Comparison of ENCODE assay signal across 28 cellular contexts in genomic region chr5:132315529-132316067, GRCh38. TPM values are rescaled to one million over a fixed set of nuclear protein-coding genes. Genes with fewer than 3 reads are reported as not detected.
A peak's percentile ranks its signal among the peaks of the same experiment; 100 is the strongest.
DNase-seq lines count a peak whose midpoint lies in the region; ATAC-seq and TF ChIP-seq lines count a peak whose summit lies in the region.
"Had no signal": no experiment of that assay in that cellular context is flagged by ENCODE, and none has a peak within 500 bp of the region (broad histone marks: within the 10 kb centered on the region; RNA-seq: fewer than 3 reads in every experiment).

No MANE protein-coding gene starts in this region.

- intact Hi-C loops in CD14-positive monocyte (cut with micrococcal nuclease), result no loop called here

- TF ChIP-seq CTCF in CD14-positive monocyte (IDR thresholded peaks at IDR 0.05), result no peak
- TF ChIP-seq CTCF in chondrocyte (IDR thresholded peaks at IDR 0.05), result peak; percentile 22

- no peak overlapping the region for H3K23ac ChIP-seq in mesenchymal stem cell (ENCODE audit: low read length in 2 of 2)

- H3K9me3 Mint-ChIP-seq in CD14-positive monocyte (no peaks in the 10 kb centered on the region), chondrocyte (ENCODE audit: low read depth) (no peaks in the 10 kb centered on the region)
- H3K9me3 Mint-ChIP-seq: activated naive CD8-positive, alpha-beta T cell treated with anti-CD3 and anti-CD28 coated beads for 36 hours; dendritic cell treated with granulocyte-macrophage colony-stimulating factor and Interleukin-4, amounts not matched to agents 40 ng/mL and 50 ng/mL, for 4 days; naive B cell; stimulated activated naive CD8-positive, alpha-beta T cell treated with anti-CD3 and anti-CD28 coated beads, Interleukin-15, amount 100 ng/mL, for 72 hours had no signal

- no peaks in the 10 kb centered on the region for H3K27me3 ChIP-seq in mesenchymal stem cell (ENCODE audit: control insufficient read depth in 1 of 2, insufficient read depth in 1 of 2, low read length in 2 of 2)
- H3K27me3 ChIP-seq: left lung, thyroid gland, vagina had no signal

- peaks cover 9% of the 10 kb centered on the region for H3K4me1 ChIP-seq in mesenchymal stem cell (ENCODE audit: control insufficient read depth, insufficient read depth, low read depth, low read length)
- H3K4me1 ChIP-seq: left lung, vagina had no signal

- no peaks in the 10 kb centered on the region for H3K9me3 ChIP-seq in mesenchymal stem cell (ENCODE audit: control insufficient read depth, low read length)
- H3K9me3 ChIP-seq: left lung, thyroid gland, vagina had no signal

- peaks cover 16% of the 10 kb centered on the region for H3K79me1 ChIP-seq in mesenchymal stem cell (replicated peaks; ENCODE audit: low read length, poor library complexity, severe bottlenecking)

- no peak overlapping the region for H3K14ac ChIP-seq in mesenchymal stem cell (ENCODE audit: low read length in 2 of 2)

- no peak overlapping the region for H3K4me3 Mint-ChIP-seq in CD14-positive monocyte
- no peak overlapping the region for H3K4me3 Mint-ChIP-seq in chondrocyte (ENCODE audit: unreplicated experiment)
- H3K4me3 Mint-ChIP-seq: activated naive CD8-positive, alpha-beta T cell treated with anti-CD3 and anti-CD28 coated beads for 36 hours; dendritic cell treated with granulocyte-macrophage colony-stimulating factor and Interleukin-4, amounts not matched to agents 40 ng/mL and 50 ng/mL, for 4 days; naive B cell; stimulated activated naive CD8-positive, alpha-beta T cell treated with anti-CD3 and anti-CD28 coated beads, Interleukin-15, amount 100 ng/mL, for 72 hours had no signal

- no peak overlapping the region for H2BK15ac ChIP-seq in mesenchymal stem cell (ENCODE audit: low read depth, poor library complexity, severe bottlenecking)

- no peak overlapping the region for H2BK12ac ChIP-seq in mesenchymal stem cell (ENCODE audit: low read length in 2 of 2)

- no peak overlapping the region for H3K4ac ChIP-seq in mesenchymal stem cell (ENCODE audit: low read depth in 1 of 2, low read length in 2 of 2)

- H2AFZ ChIP-seq in mesenchymal stem cell (ENCODE audit: low read depth, low read length), result no peak overlapping the region

- no peak overlapping the region for H3K27ac ChIP-seq in mesenchymal stem cell (ENCODE audit: low read length, poor library complexity, severe bottlenecking)
- H3K27ac ChIP-seq: KMS-11, left lung, thyroid gland, vagina had no signal

- no peak overlapping the region for H2BK5ac ChIP-seq in mesenchymal stem cell (ENCODE audit: low read depth, low read length, poor library complexity, severe bottlenecking)

- H3K4me3 ChIP-seq in mesenchymal stem cell (ENCODE audit: insufficient read depth in 1 of 2, low read depth in 1 of 2, low read length in 2 of 2), result no peak overlapping the region
- H3K4me3 ChIP-seq: left lung, thyroid gland, vagina had no signal

- H2BK120ac ChIP-seq in mesenchymal stem cell (ENCODE audit: low read depth, low read length), result no peak overlapping the region

- peak overlapping the region; percentile 4 for H4K8ac ChIP-seq in mesenchymal stem cell (ENCODE audit: low read length)

- no peak overlapping the region for H3K4me2 ChIP-seq in mesenchymal stem cell (ENCODE audit: low read length, poor library complexity, severe bottlenecking)
- H3K4me2 ChIP-seq: KMS-11 had no signal

- WGBS in mesenchymal stem cell, result 74% methylated on average over 3 of the region's 5 CpGs

- H3K27ac Mint-ChIP-seq in CD14-positive monocyte (peak overlapping the region in 5 of 7 donors; percentile 29 to 63 (median 56)), chondrocyte (ENCODE audit: unreplicated experiment) (no peak overlapping the region)
- H3K27ac Mint-ChIP-seq: activated naive CD8-positive, alpha-beta T cell treated with anti-CD3 and anti-CD28 coated beads for 36 hours; dendritic cell treated with granulocyte-macrophage colony-stimulating factor and Interleukin-4, amounts not matched to agents 40 ng/mL and 50 ng/mL, for 4 days; stimulated activated naive CD8-positive, alpha-beta T cell treated with anti-CD3 and anti-CD28 coated beads, Interleukin-15, amount 100 ng/mL, for 72 hours had no signal

- H4K91ac ChIP-seq in mesenchymal stem cell (ENCODE audit: low read length), result no peak overlapping the region

- H3K36me3 Mint-ChIP-seq in CD14-positive monocyte (peaks cover 61 to 81% of the 10 kb centered on the region in 2 donors), chondrocyte (ENCODE audit: low read depth) (peaks cover 6% of the 10 kb centered on the region)
- H3K36me3 Mint-ChIP-seq: naive B cell had no signal

- no peak overlapping the region for H2AK5ac ChIP-seq in mesenchymal stem cell (ENCODE audit: low read length, severe bottlenecking)

- H3K18ac ChIP-seq in mesenchymal stem cell (ENCODE audit: low read depth in 1 of 2, low read length in 2 of 2), result no peak overlapping the region

- DNase-seq in CD14-positive monocyte (ENCODE audit: low spot score) (no peak), NCI-H69 (lab: John Stamatoyannopoulos, UW) (peak; percentile 29), chondrocyte (ENCODE audit: low spot score) (no peak), mesenchymal stem cell (no peak), AML-193 (lab: John Stamatoyannopoulos, UW) (no peak)
- no peak for DNase-seq in stimulated activated CD4-positive, alpha-beta T cell treated with anti-CD3 and anti-CD28 coated beads, Interleukin-4, amount 100 ng/mL, for 1 hour
- DNase-seq: activated CD4-positive, alpha-beta T cell treated with anti-CD3 and anti-CD28 coated beads for 4 hours; activated effector memory CD4-positive, alpha-beta T cell treated with Interleukin-2 at 50 U/mL for 16 hours; activated naive CD8-positive, alpha-beta T cell treated with anti-CD3 and anti-CD28 coated beads for 36 hours; activated T-cell treated with anti-CD3 and anti-CD28 coated beads for 4 hours; aorta; caudate nucleus; COR-L47; DND-41; hypothalamus; left lung; naive B cell; NCI-H1417 treated with DMSO at 0.1 percent for 48 hours; NCI-H345; NCI-H82; nucleus accumbens; stimulated activated naive CD8-positive, alpha-beta T cell treated with anti-CD3 and anti-CD28 coated beads, Interleukin-15, amount 100 ng/mL, for 72 hours; thyroid gland had no signal

- H3K36me3 ChIP-seq in mesenchymal stem cell (ENCODE audit: control insufficient read depth in 1 of 2, insufficient read depth in 2 of 2, low read depth in 1 of 2, low read length in 2 of 2), result peaks cover 23 to 38% of the 10 kb centered on the region in 2 experiments
- H3K36me3 ChIP-seq: thyroid gland, vagina had no signal

- H3K4me1 Mint-ChIP-seq in CD14-positive monocyte (peaks cover 3% of the 10 kb centered on the region), chondrocyte (ENCODE audit: low read depth) (no peaks in the 10 kb centered on the region)
- H3K4me1 Mint-ChIP-seq: activated naive CD8-positive, alpha-beta T cell treated with anti-CD3 and anti-CD28 coated beads for 36 hours; stimulated activated naive CD8-positive, alpha-beta T cell treated with anti-CD3 and anti-CD28 coated beads, Interleukin-15, amount 100 ng/mL, for 72 hours had no signal

- ATAC-seq in GM21717 (IDR thresholded peaks at IDR 0.05; ENCODE audit: unreplicated experiment), result no peak
- no peak for ATAC-seq in HG03196 (IDR thresholded peaks at IDR 0.05; ENCODE audit: unreplicated experiment)
- ATAC-seq: left lung; stimulated activated naive CD8-positive, alpha-beta T cell treated with anti-CD3 and anti-CD28 coated beads, Interleukin-15, amount 100 ng/mL, for 72 hours had no signal

- no peak overlapping the region for H3K9ac ChIP-seq in mesenchymal stem cell (ENCODE audit: low read length)
- H3K9ac ChIP-seq: KMS-11 had no signal

- no peaks in the 10 kb centered on the region for H3K27me3 Mint-ChIP-seq in CD14-positive monocyte (ENCODE audit: low read depth in 3 of 3)
- no peaks in the 10 kb centered on the region for H3K27me3 Mint-ChIP-seq in chondrocyte (ENCODE audit: low read depth)
- H3K27me3 Mint-ChIP-seq: activated naive CD8-positive, alpha-beta T cell treated with anti-CD3 and anti-CD28 coated beads for 36 hours; dendritic cell treated with granulocyte-macrophage colony-stimulating factor and Interleukin-4, amounts not matched to agents 40 ng/mL and 50 ng/mL, for 4 days; naive B cell; stimulated activated naive CD8-positive, alpha-beta T cell treated with anti-CD3 and anti-CD28 coated beads, Interleukin-15, amount 100 ng/mL, for 72 hours had no signal

RNA-seq across cellular contexts. Expression of gene SLC22A4, which starts 21.4 kb away (rescaled TPM):
- polyA plus RNA-seq in CD14-positive monocyte, result 10 to 100 TPM; 12.2 to 13.0 TPM
- 4.2 to 5.4 TPM (median 4.8 TPM) in 3 replicates for total RNA-seq in chondrocyte
- 1.8 TPM for polyA plus RNA-seq in mesenchymal stem cell (2013, experiment 1 of 2)
- polyA plus RNA-seq in mesenchymal stem cell (2013, experiment 2 of 2), result 1.9 TPM

RNA-seq across cellular contexts. Expression of gene SLC22A5, which starts 53.9 kb away (rescaled TPM):
- 1 to 10 TPM; 2.4 to 3.5 TPM for polyA plus RNA-seq in CD14-positive monocyte
- 6.1 to 7.1 TPM (median 6.6 TPM) in 3 replicates for total RNA-seq in chondrocyte
- 1.7 TPM for polyA plus RNA-seq in mesenchymal stem cell (2013, experiment 1 of 2)
- 1.7 TPM for polyA plus RNA-seq in mesenchymal stem cell (2013, experiment 2 of 2)

RNA-seq across cellular contexts. Expression of gene PDLIM4, which starts 58.1 kb away (rescaled TPM):
- polyA plus RNA-seq in CD14-positive monocyte, result not detected
- total RNA-seq in chondrocyte, result 55.1 to 97.8 TPM (median 59.2 TPM) in 3 replicates
- polyA plus RNA-seq in mesenchymal stem cell (2013, experiment 1 of 2), result 33.9 TPM
- 34.0 TPM for polyA plus RNA-seq in mesenchymal stem cell (2013, experiment 2 of 2)
